ENCODE assay signal across 9 cellular contexts in the genomic region with DNA sequence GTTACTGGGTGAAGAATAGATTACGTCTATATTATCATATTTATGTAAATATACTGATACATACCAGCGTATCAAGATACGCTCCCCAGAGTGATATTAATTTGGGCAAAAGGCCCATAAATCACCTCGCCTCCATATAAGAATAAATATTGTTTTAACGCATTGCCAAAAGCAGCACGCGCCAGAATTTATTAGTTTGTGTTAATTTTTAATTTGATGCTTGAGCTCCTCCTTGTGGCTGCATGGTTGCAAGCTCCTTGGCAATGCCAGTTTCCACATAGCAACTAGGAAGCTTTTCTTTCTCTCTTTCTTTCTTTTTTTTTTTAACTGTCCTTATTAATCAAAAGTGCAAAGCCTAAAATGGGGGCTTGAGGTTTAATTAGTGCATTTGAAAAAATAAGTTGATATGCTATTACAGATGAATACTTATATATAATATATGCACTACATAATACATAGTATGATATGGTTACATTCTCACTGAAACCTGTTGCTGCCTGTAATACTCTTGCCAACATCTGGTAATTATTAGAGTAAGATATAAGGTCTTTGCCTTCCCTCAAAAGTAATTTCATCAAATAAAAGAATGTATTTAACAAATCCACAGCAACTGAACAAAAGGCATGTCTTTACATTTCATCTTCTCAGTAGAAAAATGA.
DNase-seq lines count a peak whose midpoint lies in the region; ATAC-seq, FAIRE-seq and TF ChIP-seq lines count a peak whose summit lies in the region.
"Had no signal": no experiment of that assay in that cellular context is flagged by ENCODE, and none has a peak within 500 bp of the region (broad histone marks: within the 10 kb centered on the region; RNA-seq: fewer than 3 reads in every experiment).

No MANE protein-coding gene starts in this region.

- no peaks in the 10 kb centered on the region for H3K79me2 ChIP-seq in GM23338 (replicated peaks; ENCODE audit: insufficient read depth)

- no peaks in the 10 kb centered on the region for H4K20me1 ChIP-seq in GM23338 (replicated peaks; ENCODE audit: insufficient read depth)

- H3K27ac ChIP-seq in GM23338 (ENCODE audit: low read depth) (no peak overlapping the region), body of pancreas (no peak overlapping the region), kidney (ENCODE audit: low read depth in 2 of 2, low read length in 2 of 2) (no peak overlapping the region), transverse colon (no peak overlapping the region)

- no peak overlapping the region for H3K9ac ChIP-seq in kidney (ENCODE audit: low read length in 2 of 2)

- no peaks in the 10 kb centered on the region for H3K9me3 ChIP-seq in body of pancreas
- no peaks in the 10 kb centered on the region for H3K9me3 ChIP-seq in kidney (ENCODE audit: control insufficient read depth in 1 of 2, low read length in 2 of 2)
- H3K9me3 ChIP-seq in transverse colon = no peaks in the 10 kb centered on the region

- no peak overlapping the region for H2AFZ ChIP-seq in GM23338

- no peaks in the 10 kb centered on the region for H3K27me3 ChIP-seq in GM23338 (ENCODE audit: insufficient read depth)
- no peaks in the 10 kb centered on the region for H3K27me3 ChIP-seq in body of pancreas
- no peaks in the 10 kb centered on the region for H3K27me3 ChIP-seq in transverse colon

- H3K9me3 Mint-ChIP-seq in GM23338 = no peaks in the 10 kb centered on the region
- H3K9me3 Mint-ChIP-seq: activated naive CD4-positive, alpha-beta T cell treated with anti-CD3 and anti-CD28 coated beads, Interleukin-2, amount 50 U/mL, for 72 hours had no signal

- H3K36me3 Mint-ChIP-seq in GM23338 (ENCODE audit: low read depth) = no peaks in the 10 kb centered on the region
- H3K36me3 Mint-ChIP-seq: activated naive CD4-positive, alpha-beta T cell treated with anti-CD3 and anti-CD28 coated beads, Interleukin-2, amount 50 U/mL, for 72 hours had no signal

- WGBS in body of pancreas, 2 donors = 1 to 4% methylated on average over 7 of the region's 7 CpGs
- WGBS in transverse colon (ENCODE audit: low coverage in 1 of 2), 2 donors = 9 to 11% methylated on average over 7 of the region's 7 CpGs

- ATAC-seq in GM23338 (no peak; the same call in 1 of the 3 replicates), body of pancreas (peak; percentile 64)

- H3K4me1 Mint-ChIP-seq in GM23338 = peaks cover 12% of the 10 kb centered on the region; the same call in 2 of the 3 replicates

- peaks cover 3% of the 10 kb centered on the region for H3K27me3 Mint-ChIP-seq in GM23338 (ENCODE audit: insufficient read depth, low read depth, poor library complexity)

- H3K4me2 ChIP-seq in GM23338 = no peak overlapping the region

- DNase-seq in NCI-H82 (lab: John Stamatoyannopoulos, UW) (peak; percentile 51), NCI-H82 treated with DMSO at 0.1 percent for 48 hours (lab: John Stamatoyannopoulos, UW; ENCODE audit: unreplicated experiment) (no peak), GM23338 (ENCODE audit: low spot score) (peak; percentile 68), NCI-H2029 (lab: John Stamatoyannopoulos, UW) (peak; percentile 71), body of pancreas (peak; percentile 53 to 76 (median 64)), kidney (no peak), transverse colon (peak; percentile 32), DMS79 (lab: John Stamatoyannopoulos, UW) (no peak)

- H3K4me1 ChIP-seq in GM23338 (ENCODE audit: insufficient read depth) (0 out of 2 replicates have a peak, but pooled peaks cover 4% of the 10 kb centered on the region), body of pancreas (peaks cover 4% of the 10 kb centered on the region), kidney (ENCODE audit: control insufficient read depth in 1 of 2, insufficient read depth in 1 of 2, low read depth in 1 of 2, low read length in 2 of 2) (no peaks in the 10 kb centered on the region), transverse colon (peaks cover 0 to 5% (median 0%) of the 10 kb centered on the region in 4 donors)

- TF ChIP-seq POLR2A in body of pancreas (IDR thresholded peaks at IDR 0.05) (no peak), transverse colon (IDR thresholded peaks at IDR 0.05) (peak; percentile 14)

- FAIRE-seq in kidney (lab: Jason Lieb, UNC) = peak; percentile 49

- no peaks in the 10 kb centered on the region for H3K9me2 ChIP-seq in GM23338 (ENCODE audit: insufficient read depth)

- H3K36me3 ChIP-seq in GM23338 (ENCODE audit: insufficient read depth) = no peaks in the 10 kb centered on the region
- H3K36me3 ChIP-seq in body of pancreas (replicated peaks in 1 of 2; ENCODE audit: insufficient read depth in 1 of 2, low read depth in 2 of 2) = no peaks in the 10 kb centered on the region
- H3K36me3 ChIP-seq in kidney (ENCODE audit: control insufficient read depth in 1 of 2, insufficient read depth in 2 of 2, low read length in 2 of 2) = no peaks in the 10 kb centered on the region
- H3K36me3 ChIP-seq in transverse colon = no peaks in the 10 kb centered on the region

- in situ Hi-C loops in transverse colon (cut with MboI; ENCODE audit: low pct_ligation_motif_present in 1 of 4, low pct_unique_long_range_greater_than_20kb in 1 of 4, low sequenced_read_pairs in 3 of 4) = loop anchor here in 2 of 4 donors (25.0 kb wide), 1 partner anchor 398 kb away; no protein-coding TSS in a partner anchor

- H3K4me3 ChIP-seq in GM23338 (no peak overlapping the region), body of pancreas (no peak overlapping the region), kidney (ENCODE audit: low read length in 2 of 2) (peak overlapping the region in 1 of 2 donors; percentile 8), transverse colon (no peak overlapping the region)

- H3F3A ChIP-seq in GM23338 (replicated peaks; ENCODE audit: low read depth) = no peaks in the 10 kb centered on the region

- TF ChIP-seq EP300 in transverse colon (IDR thresholded peaks at IDR 0.05; ENCODE audit: low read depth) = no peak

- H3K4me3 Mint-ChIP-seq in GM23338 = no peak overlapping the region

- TF ChIP-seq CTCF in GM23338 (conservative IDR thresholded peaks at IDR 0.05; ENCODE audit: low read depth in 2 of 2) (peak; percentile 76 to 82), body of pancreas (IDR thresholded peaks at IDR 0.05) (peak; percentile 53 to 86 (median 74)), kidney (IDR thresholded peaks at IDR 0.05; ENCODE audit: borderline replicate concordance, extremely low read depth, insufficient read depth) (peak; percentile 75), transverse colon (IDR thresholded peaks at IDR 0.05) (peak; percentile 62 to 65 (median 63))

- intact Hi-C loops in body of pancreas (cut with DNase I) (no loop called here), kidney (cut with DNase I) (no loop called here), transverse colon (cut with DNase I; ENCODE audit: low total_unique reads) (loop anchor here (5.0 kb wide), 1 partner anchor 398 kb away; no protein-coding TSS in a partner anchor)

- H3K27ac Mint-ChIP-seq in GM23338 = no peak overlapping the region
- H3K27ac Mint-ChIP-seq: activated naive CD4-positive, alpha-beta T cell treated with anti-CD3 and anti-CD28 coated beads, Interleukin-2, amount 50 U/mL, for 72 hours had no signal

TF ChIP-seq in GM23338, 12 proteins besides CTCF, POLR2A, EP300 and RAD21 (continues in another document):
- TF ChIP-seq JUNB (IDR thresholded peaks at IDR 0.05; ENCODE audit: unreplicated experiment) (no peak), ZNF114 (CRISPR knock-in tag; IDR thresholded peaks at IDR 0.05) (no peak)

Comparison
In these comparisons a context has a peak if more than half of its experiments do, and no peak if none do; other contexts are left out.
1. DNase-seq: peak in NCI-H82 (single experiment), GM23338 (single experiment), NCI-H2029 (single experiment), body of pancreas (4 of 4) and transverse colon (single experiment); none in NCI-H82 treated with DMSO at 0.1 percent for 48 hours (single experiment), kidney (single experiment) and DMS79 (single experiment).
2. Peak in every context shown above with its lines, with median percentiles within 50 percentile points of each other: CTCF ChIP-seq.